ENCODE assay signal across 1 cellular context in genomic region chr3:38616658-38617057, GRCh38.
TF ChIP-seq lines count a peak whose summit lies in the region.

No MANE protein-coding gene starts in this region.

TF ChIP-seq in GM23338, 12 proteins besides CTCF, POLR2A, EP300 and RAD21 (continued from another document):
- no peak for TF ChIP-seq ETS1 (IDR thresholded peaks at IDR 0.05)
- no peak for TF ChIP-seq ZNF462 (CRISPR knock-in tag; IDR thresholded peaks at IDR 0.05)
- no peak for TF ChIP-seq ZNF331 (CRISPR knock-in tag; IDR thresholded peaks at IDR 0.05; ENCODE audit: low read depth)
